21 cellular contexts compared by ENCODE assay signal in genomic region chr14:64562432-64562831, GRCh38. TPM values are rescaled to one million over a fixed set of nuclear protein-coding genes. Genes with fewer than 3 reads are reported as not detected.
"Had no signal": no experiment of that assay in that cellular context is flagged by ENCODE, and none has a peak within 500 bp of the region (broad histone marks: within the 10 kb centered on the region; RNA-seq: fewer than 3 reads in every experiment).

No MANE protein-coding gene starts in this region.

- H3K4me3 ChIP-seq: ascending aorta, breast epithelium, pancreas, sigmoid colon, stomach, thoracic aorta, uterus had no signal

- H3K36me3 ChIP-seq: ascending aorta, breast epithelium, pancreas, sigmoid colon, stomach, thoracic aorta, uterus had no signal

- H3K4me1 ChIP-seq: breast epithelium, pancreas had no signal

- H3K9me3 ChIP-seq: ascending aorta, breast epithelium, pancreas, sigmoid colon, stomach, thoracic aorta, uterus had no signal

- DNase-seq: activated CD4-positive, CD25-positive, alpha-beta regulatory T cell treated with anti-CD3 and anti-CD28 coated beads, Interleukin-2, amount 50 U/mL, for 72 hours; activated naive CD4-positive, alpha-beta T cell treated with Interleukin-2 at 50 U/mL for 16 hours; activated naive CD8-positive, alpha-beta T cell treated with anti-CD3 and anti-CD28 coated beads, Interleukin-2, amount 50 U/mL, for 24 hours; activated T-cell treated with anti-CD3 and anti-CD28 coated beads for 4 hours; dermis blood vessel endothelial cell; endodermal cell; hypothalamus; kidney glomerular epithelial cell; naive thymus-derived CD4-positive, alpha-beta T cell; pancreas; sigmoid colon; stimulated activated CD4-positive, alpha-beta T cell treated with anti-CD3 and anti-CD28 coated beads, Interleukin-12 subunit alpha, Interleukin-12 subunit beta, amount 100 ng/mL, for 4 hours; stimulated activated CD4-positive, alpha-beta T cell treated with anti-CD3 and anti-CD28 coated beads, Interleukin-2, amount 100 ng/mL, for 24 hours; stomach; T-helper 1 cell; T1000; uterus had no signal

- H3K27ac ChIP-seq: ascending aorta, pancreas, sigmoid colon, stomach, thoracic aorta, uterus had no signal

- H3K27me3 ChIP-seq: ascending aorta, breast epithelium, pancreas, sigmoid colon, stomach, uterus had no signal

RNA-seq across cellular contexts. Expression of gene PPP1R36, which starts 12.7 kb away (rescaled TPM):
- total RNA-seq: activated T-helper 17 cell treated with anti-CD3 and anti-CD28 coated beads, Interleukin-2, amount 50 U/mL, for 72 hours; ascending aorta; thoracic aorta had no signal
